8 cellular contexts compared by ENCODE assay signal in the genomic region with DNA sequence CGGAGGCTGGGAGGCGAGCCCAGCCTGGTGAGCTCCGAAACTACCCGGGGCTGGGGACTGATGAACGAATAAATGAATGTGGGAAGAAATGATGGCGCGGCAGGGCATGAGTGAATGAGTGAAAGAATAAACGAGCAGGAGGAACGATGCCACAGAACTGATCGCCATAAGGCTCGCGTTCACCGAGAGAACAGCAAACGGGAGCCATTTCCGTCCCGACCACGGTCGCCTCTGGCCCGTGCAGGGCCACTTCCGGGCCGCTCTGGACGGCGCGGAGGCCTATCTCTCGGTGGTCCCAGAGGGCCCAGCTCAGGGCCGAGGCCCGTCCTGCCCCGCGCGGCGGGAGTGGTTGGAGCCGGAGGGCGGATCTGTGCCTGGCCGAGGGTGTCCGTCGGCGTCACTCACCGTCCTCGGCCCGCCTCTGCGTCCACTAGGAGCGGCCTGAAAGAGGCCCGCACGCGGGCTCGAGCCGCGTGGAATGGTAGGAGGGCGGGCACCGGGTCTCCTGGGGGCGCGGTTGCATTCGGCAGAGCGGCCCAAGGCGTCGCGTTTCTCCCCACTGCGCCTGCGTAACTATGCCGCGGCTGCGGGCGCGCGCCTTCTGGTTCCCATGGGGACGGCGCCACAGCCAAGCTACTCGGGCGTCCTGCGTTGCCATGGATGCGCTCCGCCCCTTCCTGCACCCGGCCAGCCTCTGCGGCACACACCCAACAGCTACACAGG. TPM values are rescaled to one million over a fixed set of nuclear protein-coding genes. Genes with fewer than 3 reads are reported as not detected.
DNase-seq lines count a peak whose midpoint lies in the region; ATAC-seq, FAIRE-seq and TF ChIP-seq lines count a peak whose summit lies in the region.

A gene (minus strand): TSS at position 480 of the 723 bp plus-strand sequence. CDS start 5,116 bp downstream, outside the sequence.

- no peak for TF ChIP-seq EP300 in upper lobe of left lung (IDR thresholded peaks at IDR 0.05)

- H3K9me3 ChIP-seq in adipocyte (ENCODE audit: control insufficient read depth, low read length) (no peaks in the 10 kb centered on the region), heart right ventricle (no peaks in the 10 kb centered on the region), upper lobe of left lung (no peaks in the 10 kb centered on the region)

- H3K36me3 ChIP-seq in adipocyte (ENCODE audit: control insufficient read depth, insufficient read depth, low read length, severe bottlenecking) (no peaks in the 10 kb centered on the region), heart right ventricle (no peaks in the 10 kb centered on the region), upper lobe of left lung (no peaks in the 10 kb centered on the region)

- peak within 1 kb of the TSS; percentile 99 for H3K9ac ChIP-seq in adipocyte (ENCODE audit: low read length)

- DNase-seq in GM12891 (ENCODE audit: insufficient read length, low spot score) (peak; percentile 100), NCI-H1417 treated with DMSO at 0.1 percent for 48 hours (lab: John Stamatoyannopoulos, UW) (peak; percentile 87), SW 1271 (lab: John Stamatoyannopoulos, UW) (peak; percentile 88), adipocyte (ENCODE audit: low read depth) (peak; percentile 98), heart right ventricle (peak; percentile 96 to 98), posterior cingulate gyrus (peak; percentile 94 to 100 (median 96)), upper lobe of left lung (peak; percentile 99)

- peak; percentile 89 for ATAC-seq in HG02798 (IDR thresholded peaks at IDR 0.05; ENCODE audit: poor library complexity, unreplicated experiment)
- ATAC-seq in heart right ventricle: peak; percentile 96 to 98 (median 97)
- peak; percentile 96 to 97 for ATAC-seq in upper lobe of left lung (ENCODE audit: low FRiP score in 2 of 2)

- 0 to 1% methylated on average over 69 to 74 of the region's 74 CpGs for WGBS in heart right ventricle, 2 donors
- WGBS in upper lobe of left lung, 2 donors: 0% methylated on average over 17 to 62 of the region's 74 CpGs

- H3K4me1 ChIP-seq in adipocyte (ENCODE audit: control insufficient read depth, insufficient read depth, low read length) (peaks cover 7% of the 10 kb centered on the region), heart right ventricle (peaks cover 0 to 23% (median 11%) of the 10 kb centered on the region in 9 donors), upper lobe of left lung (peaks cover 5 to 8% (median 8%) of the 10 kb centered on the region in 4 donors)

- TF ChIP-seq CTCF in heart right ventricle (IDR thresholded peaks at IDR 0.05) (peak in 2 of 9 donors; percentile 1 to 12), upper lobe of left lung (IDR thresholded peaks at IDR 0.05) (peak in 2 of 6 experiments; percentile 23 to 38)

- FAIRE-seq in GM12891 (lab: Jason Lieb, UNC): peak; percentile 100

- intact Hi-C loops in heart right ventricle (cut with DNase I): loop anchor here in 1 of 10 donors (2.0 kb wide), 2 partner anchors 18 to 58 kb away; a partner anchor contains a TSS
- intact Hi-C loops in posterior cingulate gyrus (cut with DNase I): loop anchor here (1.0 to 2.0 kb wide), 3 partner anchors 15 to 35 kb away; a partner anchor contains a TSS

- TF ChIP-seq POLR2A in GM12891 (IDR thresholded peaks at IDR 0.05; ENCODE audit: low read depth, low read length) (peak; percentile 84), upper lobe of left lung (IDR thresholded peaks at IDR 0.05) (peak in 3 of 4 donors; percentile 52 to 81 (median 56))

- no peaks in the 10 kb centered on the region for H3K27me3 ChIP-seq in adipocyte (replicated peaks; ENCODE audit: control insufficient read depth, insufficient read depth, low read length)
- peaks cover 0 to 24% (median 11%) of the 10 kb centered on the region in 7 donors for H3K27me3 ChIP-seq in heart right ventricle
- H3K27me3 ChIP-seq in upper lobe of left lung: no peaks in the 10 kb centered on the region

- peak within 1 kb of the TSS; percentile 88 to 97 (median 96) for H3K27ac ChIP-seq in heart right ventricle
- H3K27ac ChIP-seq in upper lobe of left lung: peak within 1 kb of the TSS; percentile 91 to 95 (median 92)

- peak within 1 kb of the TSS; percentile 92 for H3K4me3 ChIP-seq in adipocyte (ENCODE audit: low read length)
- peak within 1 kb of the TSS; percentile 48 to 94 (median 75) for H3K4me3 ChIP-seq in heart right ventricle
- H3K4me3 ChIP-seq in upper lobe of left lung: peak within 1 kb of the TSS; percentile 48 to 91 (median 70)

TF ChIP-seq in GM12891, 5 proteins besides CTCF, POLR2A, EP300 and RAD21:
- TF ChIP-seq SPI1 (IDR thresholded peaks at IDR 0.05; ENCODE audit: low read depth, low read length) (no peak), POU2F2 (IDR thresholded peaks at IDR 0.05; ENCODE audit: low read depth, low read length) (0 out of 2 replicates have a peak, but pooled peaks have one; percentile 34), PAX5 (IDR thresholded peaks at IDR 0.05; ENCODE audit: insufficient read depth, low read length, severe bottlenecking) (no peak), TAF1 (IDR thresholded peaks at IDR 0.05; ENCODE audit: low read depth, low read length) (peak; percentile 75; the same call in 1 of the 2 replicates), POLR2AphosphoS5 (IDR thresholded peaks at IDR 0.05; ENCODE audit: low read depth, low read length) (peak; percentile 64; the same call in 1 of the 2 replicates)

RNA-seq across cellular contexts. Expression of the gene that starts here (rescaled TPM):
- 0.36 TPM for polyA plus RNA-seq in GM12891 (2012; ENCODE audit: low read depth, missing spikeins)
- total RNA-seq in heart right ventricle (under 1 TPM in 9 of 10 donors, not detected in 1; 0.14 to 0.73 (median 0.30) TPM), upper lobe of left lung (10 to 100 TPM in 1 of 6 donors, 1 to 10 TPM in 5; 1.5 to 15.7 (median 4.0) TPM)
- under 1 TPM; 0.22 to 0.33 TPM for polyA plus RNA-seq in heart right ventricle

Comparison
In these comparisons a context has a peak if more than half of its experiments do, and no peak if none do; other contexts are left out.
1. Peak in every context shown above with its lines: DNase-seq, ATAC-seq, H3K4me3 ChIP-seq and H3K27ac ChIP-seq.
2. Peak in DNase-seq, ATAC-seq, H3K4me3 ChIP-seq and H3K27ac ChIP-seq in heart right ventricle; RNA of the gene not detected or under 1 TPM.